In the genomic region with DNA sequence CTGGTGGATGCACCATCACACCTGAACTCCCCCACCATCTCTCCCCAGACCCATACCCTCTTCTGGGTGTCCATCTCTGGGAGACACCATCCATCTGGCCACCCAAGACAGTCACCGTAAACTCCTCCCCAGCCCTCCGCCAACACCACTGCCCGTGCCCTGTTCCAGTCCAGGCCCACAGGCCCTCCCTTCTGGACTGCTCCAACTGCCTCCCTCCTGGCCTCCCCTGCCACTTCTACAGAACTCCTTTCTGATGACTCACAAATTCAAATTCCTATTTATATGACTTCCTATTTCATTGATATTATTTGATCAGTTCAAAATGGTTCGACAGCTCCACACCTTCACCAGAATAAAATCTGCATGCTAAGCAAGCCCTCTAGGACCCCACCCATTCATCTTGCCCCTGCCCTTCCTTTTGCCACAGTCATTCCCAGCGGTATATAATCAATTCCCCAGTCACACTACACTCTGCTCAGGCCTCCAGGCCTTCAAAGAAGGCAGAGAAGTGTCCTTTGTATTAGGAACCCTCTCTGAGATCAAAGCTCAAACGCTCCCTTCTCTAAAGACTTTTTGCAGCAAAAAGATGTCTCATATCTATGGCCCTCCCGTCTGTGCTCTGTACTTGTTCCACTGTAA, we compare ENCODE assay signal across 8 cellular contexts. TPM values are rescaled to one million over a fixed set of nuclear protein-coding genes. Genes with fewer than 3 reads are reported as not detected.
A peak's percentile ranks its signal among the peaks of the same experiment; 100 is the strongest.
DNase-seq lines count a peak whose midpoint lies in the region; ATAC-seq and TF ChIP-seq lines count a peak whose summit lies in the region.

No MANE protein-coding gene starts in this region.

- 0 out of 2 replicates have a peak, but pooled peaks cover 15% of the 10 kb centered on the region for H4K20me1 ChIP-seq in SU-DHL-6 (ENCODE audit: low read depth, low read length)

- H3K36me3 ChIP-seq in SU-DHL-6 (ENCODE audit: low read length) (no peaks in the 10 kb centered on the region), gastrocnemius medialis (no peaks in the 10 kb centered on the region)

- no peaks in the 10 kb centered on the region for H3K9me2 ChIP-seq in SU-DHL-6 (replicated peaks; ENCODE audit: insufficient read depth, low read length)

- H3K4me1 ChIP-seq in gastrocnemius medialis = peaks cover 48 to 70% of the 10 kb centered on the region in 2 donors

- H3K27me3 ChIP-seq in SU-DHL-6 (ENCODE audit: low read length) (no peaks in the 10 kb centered on the region), gastrocnemius medialis (no peaks in the 10 kb centered on the region)

- H3K27ac ChIP-seq in SU-DHL-6 (ENCODE audit: low read depth, low read length) (peak overlapping the region; percentile 23; the same call in 1 of the 2 replicates), gastrocnemius medialis (peak overlapping the region; percentile 74 to 84 (median 83))

- no peak for ATAC-seq in gastrocnemius medialis
- no peak for ATAC-seq in GM21825 (IDR thresholded peaks at IDR 0.05; ENCODE audit: unreplicated experiment)
- ATAC-seq in GM19455 (IDR thresholded peaks at IDR 0.05; ENCODE audit: unreplicated experiment) = no peak

- in situ Hi-C loops in gastrocnemius medialis (cut with MboI; ENCODE audit: low sequenced_read_pairs in 4 of 4) = no loop called here

- H3F3A ChIP-seq in SU-DHL-6 (ENCODE audit: insufficient read depth) = 0 out of 2 replicates have a peak, but pooled peaks cover 3% of the 10 kb centered on the region

- intact Hi-C loops in gastrocnemius medialis (cut with DNase I; ENCODE audit: low total_unique reads) = no loop called here

- no peak for TF ChIP-seq CTCF in SU-DHL-6 (IDR thresholded peaks at IDR 0.05; ENCODE audit: insufficient read depth, low read length, poor library complexity, severe bottlenecking)
- no peak for TF ChIP-seq CTCF in fibroblast of the aortic adventitia (IDR thresholded peaks at IDR 0.05; ENCODE audit: insufficient read depth, low read length)
- TF ChIP-seq CTCF in gastrocnemius medialis (IDR thresholded peaks at IDR 0.05 in 4 of 5, conservative IDR thresholded peaks at IDR 0.05 in 1 of 5) = no peak

- no peaks in the 10 kb centered on the region for H3K9me3 ChIP-seq in SU-DHL-6 (ENCODE audit: insufficient read depth, low read length)
- no peaks in the 10 kb centered on the region for H3K9me3 ChIP-seq in gastrocnemius medialis

- peaks cover 98% of the 10 kb centered on the region for H3K79me2 ChIP-seq in SU-DHL-6 (ENCODE audit: insufficient read depth, low read length)

- H2AFZ ChIP-seq in SU-DHL-6 (ENCODE audit: low read depth, low read length, severe bottlenecking) = no peak overlapping the region

- H3K4me2 ChIP-seq in SU-DHL-6 (ENCODE audit: low read depth, low read length, poor library complexity, severe bottlenecking) = no peak overlapping the region

- H3K9ac ChIP-seq in SU-DHL-6 (ENCODE audit: low read length) = no peak overlapping the region

- DNase-seq in EL (peak; percentile 76), fibroblast of the aortic adventitia (ENCODE audit: low read depth) (peak; percentile 42), gastrocnemius medialis (no peak), DMS114 treated with DMSO at 0.1 percent for 48 hours (lab: John Stamatoyannopoulos, UW; ENCODE audit: unreplicated experiment) (no peak), LoVo (ENCODE audit: low spot score) (no peak)

- H3K4me3 ChIP-seq in SU-DHL-6 (ENCODE audit: insufficient read depth, low read length, poor library complexity, severe bottlenecking) (no peak overlapping the region), fibroblast of the aortic adventitia (ENCODE audit: low read depth, low read length) (no peak overlapping the region), gastrocnemius medialis (no peak overlapping the region)

- TF ChIP-seq POLR2A in gastrocnemius medialis (IDR thresholded peaks at IDR 0.05) = no peak

RNA-seq across cellular contexts. Expression of a gene that starts 29.1 kb away (rescaled TPM):
- 339 and 386 TPM in 2 replicates for total RNA-seq in fibroblast of the aortic adventitia (ENCODE audit: low replicate concordance)
- 100 to 1,000 TPM in 3 of 4 donors, 10 to 100 TPM in 1; 38.9 to 115 (median 104) TPM for total RNA-seq in gastrocnemius medialis

Comparison
In these comparisons a context has a peak if more than half of its experiments do, and no peak if none do; other contexts are left out.
1. DNase-seq: peak in EL (single experiment) and fibroblast of the aortic adventitia (single experiment); none in gastrocnemius medialis (0 of 2), DMS114 treated with DMSO at 0.1 percent for 48 hours (single experiment) and LoVo (single experiment).